Comparison of ENCODE assay signal across 8 cellular contexts in the genomic region with DNA sequence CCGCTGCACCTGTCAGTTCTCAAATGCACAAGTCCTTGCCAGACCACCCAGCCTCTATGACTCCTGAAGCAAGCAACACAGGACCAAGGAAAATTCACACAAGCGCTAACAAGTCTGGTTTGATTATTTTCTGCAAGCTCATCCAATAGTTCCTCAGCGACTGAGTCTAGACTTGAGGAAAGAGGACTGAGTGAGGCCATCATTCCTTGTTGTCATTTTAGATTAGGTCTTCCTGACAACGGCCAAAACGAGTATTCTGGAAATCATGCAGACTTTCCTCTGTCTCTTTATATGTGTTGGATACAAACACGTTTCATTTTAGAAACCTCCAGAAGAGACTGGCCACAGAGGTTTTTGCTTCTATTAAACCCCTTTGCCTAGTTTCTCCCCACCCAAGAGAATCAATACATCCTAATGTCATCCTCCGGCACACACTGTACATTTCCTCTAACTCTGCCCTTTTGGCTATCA. TPM values are rescaled to one million over a fixed set of nuclear protein-coding genes. Genes with fewer than 3 reads are reported as not detected.
DNase-seq lines count a peak whose midpoint lies in the region; ATAC-seq and TF ChIP-seq lines count a peak whose summit lies in the region.

No MANE protein-coding gene starts in this region.

- peaks cover 51% of the 10 kb centered on the region for H3K36me3 Mint-ChIP-seq in activated naive CD8-positive, alpha-beta T cell treated with anti-CD3 and anti-CD28 coated beads, Interleukin-2, amount 50 U/mL, for 24 hours (ENCODE audit: low read depth)
- peaks cover 15 to 23% of the 10 kb centered on the region in 2 donors for H3K36me3 Mint-ChIP-seq in stimulated activated naive B cell treated with anti-CD40 and anti-IgM and Interleukin-4, amounts not matched to agents 10 μg/mL and 1 μg/mL and 100 μg/mL, for 72 hours

- no peaks in the 10 kb centered on the region for H3K9me3 ChIP-seq in HUES6 (ENCODE audit: control insufficient read depth, insufficient read depth, low read depth, low read length)
- no peaks in the 10 kb centered on the region for H3K9me3 ChIP-seq in iPS-18a (ENCODE audit: control insufficient read depth, low read depth, low read length)

- H3K9ac ChIP-seq in HUES6 (ENCODE audit: low read length) (peak overlapping the region; percentile 94), iPS-18a (ENCODE audit: low read length) (peak overlapping the region; percentile 85)

- H3K4me1 ChIP-seq in HUES6 (ENCODE audit: control insufficient read depth, insufficient read depth, low read length) (0 out of 2 replicates have a peak, but pooled peaks cover 8% of the 10 kb centered on the region), iPS-18a (ENCODE audit: control insufficient read depth, low read depth, low read length) (peaks cover 8% of the 10 kb centered on the region)

- H3K4me1 Mint-ChIP-seq in activated naive CD8-positive, alpha-beta T cell treated with anti-CD3 and anti-CD28 coated beads, Interleukin-2, amount 50 U/mL, for 24 hours = peaks cover 57% of the 10 kb centered on the region
- H3K4me1 Mint-ChIP-seq in stimulated activated naive B cell treated with anti-CD40 and anti-IgM and Interleukin-4, amounts not matched to agents 10 μg/mL and 1 μg/mL and 100 μg/mL, for 72 hours = peaks cover 24 to 58% of the 10 kb centered on the region in 2 donors

- H3K4me3 ChIP-seq in HUES6 (ENCODE audit: low read depth, low read length) = peak overlapping the region; percentile 91
- H3K4me3 ChIP-seq in iPS-18a (ENCODE audit: low read length) = peak overlapping the region; percentile 89

- ATAC-seq in activated naive CD8-positive, alpha-beta T cell treated with anti-CD3 and anti-CD28 coated beads, Interleukin-2, amount 50 U/mL, for 24 hours = no peak
- no peak for ATAC-seq in stimulated activated naive B cell treated with anti-CD40 and anti-IgM and Interleukin-4, amounts not matched to agents 10 μg/mL and 1 μg/mL and 100 μg/mL, for 72 hours (replicated peaks)
- ATAC-seq in GM19035 (IDR thresholded peaks at IDR 0.05; ENCODE audit: unreplicated experiment) = no peak

- H3K27me3 Mint-ChIP-seq in activated naive CD8-positive, alpha-beta T cell treated with anti-CD3 and anti-CD28 coated beads, Interleukin-2, amount 50 U/mL, for 24 hours = peaks cover 5% of the 10 kb centered on the region
- no peaks in the 10 kb centered on the region for H3K27me3 Mint-ChIP-seq in stimulated activated naive B cell treated with anti-CD40 and anti-IgM and Interleukin-4, amounts not matched to agents 10 μg/mL and 1 μg/mL and 100 μg/mL, for 72 hours

- no peaks in the 10 kb centered on the region for H3K27me3 ChIP-seq in HUES6 (ENCODE audit: control insufficient read depth, insufficient read depth, low read length)
- no peaks in the 10 kb centered on the region for H3K27me3 ChIP-seq in iPS-18a (ENCODE audit: control insufficient read depth, insufficient read depth, low read length)

- TF ChIP-seq CTCF in C4-2B (conservative IDR thresholded peaks at IDR 0.05) = no peak

- no peaks in the 10 kb centered on the region for H3K9me3 Mint-ChIP-seq in activated naive CD8-positive, alpha-beta T cell treated with anti-CD3 and anti-CD28 coated beads, Interleukin-2, amount 50 U/mL, for 24 hours
- H3K9me3 Mint-ChIP-seq in stimulated activated naive B cell treated with anti-CD40 and anti-IgM and Interleukin-4, amounts not matched to agents 10 μg/mL and 1 μg/mL and 100 μg/mL, for 72 hours = no peaks in the 10 kb centered on the region

- H3K27ac ChIP-seq in C4-2B (peak overlapping the region; percentile 95), HUES6 (ENCODE audit: low read depth, low read length) (peak overlapping the region; percentile 68; the same call in 1 of the 2 replicates), iPS-18a (ENCODE audit: low read length) (peak overlapping the region; percentile 57)

- peak overlapping the region; percentile 100 for H3K27ac Mint-ChIP-seq in activated naive CD8-positive, alpha-beta T cell treated with anti-CD3 and anti-CD28 coated beads, Interleukin-2, amount 50 U/mL, for 24 hours
- peak overlapping the region; percentile 100 for H3K27ac Mint-ChIP-seq in stimulated activated naive B cell treated with anti-CD40 and anti-IgM and Interleukin-4, amounts not matched to agents 10 μg/mL and 1 μg/mL and 100 μg/mL, for 72 hours

- intact Hi-C loops in posterior vena cava (cut with DNase I) = loop anchor here in 1 of 2 donors (10.0 kb wide), 1 partner anchor 62 kb away; no protein-coding TSS in a partner anchor

- H3K4me3 Mint-ChIP-seq in activated naive CD8-positive, alpha-beta T cell treated with anti-CD3 and anti-CD28 coated beads, Interleukin-2, amount 50 U/mL, for 24 hours = peak overlapping the region; percentile 98
- peak overlapping the region; percentile 94 to 96 for H3K4me3 Mint-ChIP-seq in stimulated activated naive B cell treated with anti-CD40 and anti-IgM and Interleukin-4, amounts not matched to agents 10 μg/mL and 1 μg/mL and 100 μg/mL, for 72 hours

- H3K36me3 ChIP-seq in HUES6 (ENCODE audit: control insufficient read depth, insufficient read depth, low read length) = peaks cover 19% of the 10 kb centered on the region
- peaks cover 9% of the 10 kb centered on the region for H3K36me3 ChIP-seq in iPS-18a (ENCODE audit: control insufficient read depth, low read depth, low read length)

- no peak for DNase-seq in activated naive CD8-positive, alpha-beta T cell treated with anti-CD3 and anti-CD28 coated beads, Interleukin-2, amount 50 U/mL, for 24 hours
- DNase-seq in stimulated activated naive B cell treated with anti-CD40 and anti-IgM and Interleukin-4, amounts not matched to agents 10 μg/mL and 1 μg/mL and 100 μg/mL, for 72 hours = no peak
- no peak for DNase-seq in posterior vena cava (ENCODE audit: low spot score)
- no peak for DNase-seq in H4 (ENCODE audit: low spot score)

RNA-seq across cellular contexts. Expression of a gene that starts 0.6 kb away (rescaled TPM):
- 10 to 100 TPM; 52.5 to 58.5 TPM for total RNA-seq in posterior vena cava
- 50.4 and 69.3 TPM in 2 replicates for total RNA-seq in H4 (2014; rRNA removed; shearing (Covaris generic))

RNA-seq across cellular contexts. Expression of a gene that starts 1.1 kb away (rescaled TPM):
- total RNA-seq in posterior vena cava = 10 to 100 TPM; 80.9 to 89.7 TPM
- 21.0 and 30.5 TPM in 2 replicates for total RNA-seq in H4 (2014; rRNA removed; shearing (Covaris generic))

RNA-seq across cellular contexts. Expression of a gene that starts 31.2 kb away (rescaled TPM):
- 10 to 100 TPM; 27.5 to 30.8 TPM for total RNA-seq in posterior vena cava
- total RNA-seq in H4 (2014; rRNA removed; shearing (Covaris generic)) = 18.5 and 19.9 TPM in 2 replicates

RNA-seq across cellular contexts. Expression of a gene that starts 54.4 kb away (rescaled TPM):
- 100 to 1,000 TPM in 1 of 2 donors, 10 to 100 TPM in 1; 94.8 to 104 TPM for total RNA-seq in posterior vena cava
- 64.8 and 71.7 TPM in 2 replicates for total RNA-seq in H4 (2014; rRNA removed; shearing (Covaris generic))

RNA-seq across cellular contexts. Expression of a gene that starts 54.6 kb away (rescaled TPM):
- 10 to 100 TPM; 25.2 to 26.0 TPM for total RNA-seq in posterior vena cava
- total RNA-seq in H4 (2014; rRNA removed; shearing (Covaris generic)) = 95.5 and 124 TPM in 2 replicates
